Comparison of ENCODE assay signal across 15 cellular contexts in the genomic region with DNA sequence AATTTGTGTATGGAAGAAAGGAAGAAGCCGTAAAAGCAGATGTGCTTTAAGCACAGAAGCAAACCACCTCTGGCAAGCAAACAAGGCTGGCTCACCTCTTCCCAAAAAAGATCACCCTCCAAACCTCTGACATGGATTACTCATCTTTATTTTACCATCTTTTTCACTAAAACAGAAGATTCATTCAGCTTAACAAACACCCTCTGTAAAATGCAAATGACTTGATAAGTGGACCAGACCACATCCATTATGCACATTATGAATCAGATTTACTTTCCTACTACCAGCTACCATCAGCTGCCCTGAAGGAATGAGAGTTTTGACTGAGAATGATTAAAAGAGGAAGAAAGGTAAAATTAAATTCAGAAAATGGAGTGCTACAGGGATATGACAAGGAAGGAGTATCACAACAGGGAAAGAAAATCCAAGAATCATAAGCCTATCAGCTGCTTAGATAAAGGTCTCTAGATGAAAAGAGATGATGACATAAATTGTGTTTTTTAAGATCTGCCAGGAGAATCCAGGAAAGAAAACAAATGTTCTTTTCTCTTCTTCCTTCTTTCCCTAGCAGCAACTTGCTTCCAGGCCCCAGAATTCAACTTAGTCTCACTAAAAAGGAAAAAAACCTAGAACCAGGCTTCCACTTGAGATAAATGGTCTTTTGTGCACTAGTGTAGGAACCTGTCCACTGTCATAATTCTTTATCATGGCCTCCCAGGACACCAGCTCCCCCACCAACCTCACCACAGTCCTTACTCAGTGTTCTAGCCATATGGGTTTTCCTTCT. TPM values are rescaled to one million over a fixed set of nuclear protein-coding genes. Genes with fewer than 3 reads are reported as not detected.
DNase-seq lines count a peak whose midpoint lies in the region; ATAC-seq, FAIRE-seq and TF ChIP-seq lines count a peak whose summit lies in the region.
"Had no signal": no experiment of that assay in that cellular context is flagged by ENCODE, and none has a peak within 500 bp of the region (broad histone marks: within the 10 kb centered on the region; RNA-seq: fewer than 3 reads in every experiment).

No MANE protein-coding gene starts in this region.

- H3K4me3 Mint-ChIP-seq in activated T-cell treated with anti-CD3 and anti-CD28 coated beads, Interleukin-2, amount 50 U/mL, for 4 hours = no peak overlapping the region
- no peak overlapping the region for H3K4me3 Mint-ChIP-seq in stimulated activated naive CD8-positive, alpha-beta T cell treated with anti-CD3 and anti-CD28 coated beads, Interleukin-15, Interleukin-2, amounts not matched to agents 100 ng/mL and 50 ng/mL, for 24 hours
- H3K4me3 Mint-ChIP-seq: activated CD8-positive, alpha-beta memory T cell treated with anti-CD3 and anti-CD28 coated beads, Interleukin-2, amount 10 ng/mL, durations not matched to agents 7 days and 5 days; CD8-positive, alpha-beta T cell had no signal

- ATAC-seq in activated T-cell treated with anti-CD3 and anti-CD28 coated beads, Interleukin-2, amount 50 U/mL, for 4 hours = peak; percentile 68 to 85
- ATAC-seq: activated CD8-positive, alpha-beta memory T cell treated with anti-CD3 and anti-CD28 coated beads, Interleukin-2, amount 10 ng/mL, durations not matched to agents 7 days and 5 days; CD8-positive, alpha-beta T cell had no signal

- H3K27me3 Mint-ChIP-seq in activated T-cell treated with anti-CD3 and anti-CD28 coated beads, Interleukin-2, amount 50 U/mL, for 4 hours (ENCODE audit: low read depth) = no peaks in the 10 kb centered on the region
- no peaks in the 10 kb centered on the region for H3K27me3 Mint-ChIP-seq in stimulated activated naive CD8-positive, alpha-beta T cell treated with anti-CD3 and anti-CD28 coated beads, Interleukin-15, Interleukin-2, amounts not matched to agents 100 ng/mL and 50 ng/mL, for 24 hours
- H3K27me3 Mint-ChIP-seq: activated CD8-positive, alpha-beta memory T cell treated with anti-CD3 and anti-CD28 coated beads, Interleukin-2, amount 10 ng/mL, durations not matched to agents 7 days and 5 days; progenitor cell of endocrine pancreas had no signal

- H3K4me1 Mint-ChIP-seq in activated T-cell treated with anti-CD3 and anti-CD28 coated beads, Interleukin-2, amount 50 U/mL, for 4 hours (ENCODE audit: low read depth) = peaks cover 67% of the 10 kb centered on the region
- peaks cover 57% of the 10 kb centered on the region for H3K4me1 Mint-ChIP-seq in stimulated activated naive CD8-positive, alpha-beta T cell treated with anti-CD3 and anti-CD28 coated beads, Interleukin-15, Interleukin-2, amounts not matched to agents 100 ng/mL and 50 ng/mL, for 24 hours (ENCODE audit: low read depth)

- in situ Hi-C loops in SK-MEL-5 (cut with HindIII; ENCODE audit: low pct_unique_long_range_greater_than_20kb, low sequenced_read_pairs) = no loop called here

- peak overlapping the region; percentile 81 for H3K27ac Mint-ChIP-seq in stimulated activated naive CD8-positive, alpha-beta T cell treated with anti-CD3 and anti-CD28 coated beads, Interleukin-15, Interleukin-2, amounts not matched to agents 100 ng/mL and 50 ng/mL, for 24 hours
- H3K27ac Mint-ChIP-seq: activated CD8-positive, alpha-beta memory T cell treated with anti-CD3 and anti-CD28 coated beads, Interleukin-2, amount 10 ng/mL, durations not matched to agents 7 days and 5 days; CD8-positive, alpha-beta T cell; progenitor cell of endocrine pancreas had no signal

- no peaks in the 10 kb centered on the region for H3K9me3 Mint-ChIP-seq in activated T-cell treated with anti-CD3 and anti-CD28 coated beads, Interleukin-2, amount 50 U/mL, for 4 hours
- H3K9me3 Mint-ChIP-seq in stimulated activated naive CD8-positive, alpha-beta T cell treated with anti-CD3 and anti-CD28 coated beads, Interleukin-15, Interleukin-2, amounts not matched to agents 100 ng/mL and 50 ng/mL, for 24 hours = no peaks in the 10 kb centered on the region
- H3K9me3 Mint-ChIP-seq: CD8-positive, alpha-beta T cell had no signal

- FAIRE-seq in GM12891 (lab: Jason Lieb, UNC) = no peak
- FAIRE-seq: RCC 7860 had no signal

- DNase-seq in activated T-cell treated with anti-CD3 and anti-CD28 coated beads, Interleukin-2, amount 50 U/mL, for 4 hours = no peak
- DNase-seq in activated T-cell treated with anti-CD3 and anti-CD28 coated beads for 4 hours (no peak), SK-MEL-5 (ENCODE audit: low read depth, low spot score) (peak; percentile 88), foreskin melanocyte (peak; percentile 78), GM12891 (ENCODE audit: insufficient read length, low spot score) (no peak), globus pallidus (ENCODE audit: low spot score) (no peak), putamen (ENCODE audit: low spot score) (no peak)
- DNase-seq: activated CD8-positive, alpha-beta memory T cell treated with anti-CD3 and anti-CD28 coated beads, Interleukin-2, amount 10 ng/mL, durations not matched to agents 7 days and 5 days; CD8-positive, alpha-beta T cell; KG1; NCI-H1105; NCI-H774 had no signal

- H3K36me3 Mint-ChIP-seq in activated T-cell treated with anti-CD3 and anti-CD28 coated beads, Interleukin-2, amount 50 U/mL, for 4 hours (ENCODE audit: insufficient read depth) = peaks cover 19% of the 10 kb centered on the region
- peaks cover 16% of the 10 kb centered on the region for H3K36me3 Mint-ChIP-seq in stimulated activated naive CD8-positive, alpha-beta T cell treated with anti-CD3 and anti-CD28 coated beads, Interleukin-15, Interleukin-2, amounts not matched to agents 100 ng/mL and 50 ng/mL, for 24 hours (ENCODE audit: low read depth)
- H3K36me3 Mint-ChIP-seq: activated CD8-positive, alpha-beta memory T cell treated with anti-CD3 and anti-CD28 coated beads, Interleukin-2, amount 10 ng/mL, durations not matched to agents 7 days and 5 days; CD8-positive, alpha-beta T cell had no signal

- no peak for TF ChIP-seq POLR2A in GM12891 (IDR thresholded peaks at IDR 0.05; ENCODE audit: low read depth, low read length)

TF ChIP-seq in GM12891, 5 proteins besides CTCF, POLR2A, EP300 and RAD21:
- TF ChIP-seq POLR2AphosphoS5 (IDR thresholded peaks at IDR 0.05; ENCODE audit: low read depth, low read length) (no peak), PAX5 (IDR thresholded peaks at IDR 0.05; ENCODE audit: insufficient read depth, low read length, severe bottlenecking) (no peak), SPI1 (IDR thresholded peaks at IDR 0.05; ENCODE audit: low read depth, low read length) (no peak), POU2F2 (IDR thresholded peaks at IDR 0.05; ENCODE audit: low read depth, low read length) (no peak), TAF1 (IDR thresholded peaks at IDR 0.05; ENCODE audit: low read depth, low read length) (no peak)
TF ChIP-seq in GM12891: peak in this region for 0.

RNA-seq across cellular contexts. Expression of gene JAZF1, which starts 47.4 kb away (rescaled TPM):
- 10 to 100 TPM; 14.9 to 19.3 (median 19.0) TPM for total RNA-seq in activated T-cell treated with anti-CD3 and anti-CD28 coated beads, Interleukin-2, amount 50 U/mL, for 4 hours
- total RNA-seq in SK-MEL-5 (2014; rRNA removed; shearing (Covaris generic)) = 15.3 and 19.2 TPM in 2 replicates
- polyA plus RNA-seq in SK-MEL-5 (2015; cell fraction: cytosol; rRNA removed) = 19.8 and 22.6 TPM in 2 replicates
- 9.1 and 12.2 TPM in 2 replicates for polyA plus RNA-seq in SK-MEL-5 (2015; cell fraction: nucleus; rRNA removed)
- polyA plus RNA-seq in GM12891 (2012; ENCODE audit: low read depth, missing spikeins) = 0.19 TPM

Comparison
In these comparisons a context has a peak if more than half of its experiments do, and no peak if none do; other contexts are left out.
1. DNase-seq: peak in SK-MEL-5 (single experiment) and foreskin melanocyte (single experiment); none in activated T-cell treated with anti-CD3 and anti-CD28 coated beads, Interleukin-2, amount 50 U/mL, for 4 hours (single experiment), activated T-cell treated with anti-CD3 and anti-CD28 coated beads for 4 hours (single experiment), GM12891 (single experiment), globus pallidus (single experiment) and putamen (single experiment).